In genomic region chr1:151976015-151976343, GRCh38 we compare ENCODE assay signal across 25 cellular contexts.
"Had no signal": no experiment of that assay in that cellular context is flagged by ENCODE, and none has a peak within 500 bp of the region (broad histone marks: within the 10 kb centered on the region; RNA-seq: fewer than 3 reads in every experiment).

No MANE protein-coding gene starts in this region.

- DNase-seq: activated CD4-positive, CD25-positive, alpha-beta regulatory T cell treated with anti-CD3 and anti-CD28 coated beads, Interleukin-2, amount 50 U/mL, for 72 hours; activated CD8-positive, alpha-beta memory T cell treated with anti-CD3 and anti-CD28 coated beads for 24 hours; activated CD8-positive, alpha-beta memory T cell treated with anti-CD3 and anti-CD28 coated beads, Interleukin-2, amount 50 U/mL, for 48 hours; activated effector memory CD4-positive, alpha-beta T cell treated with anti-CD3 and anti-CD28 coated beads, Interleukin-2, amount 50 U/mL, for 16 hours; activated naive CD4-positive, alpha-beta T cell treated with anti-CD3 and anti-CD28 coated beads, Interleukin-2, amount 50 U/mL, for 16 hours; activated T-cell treated with anti-CD3 and anti-CD28 coated beads, Interleukin-2, amount 50 U/mL, for 72 hours; aorta; brain microvascular endothelial cell; central memory CD4-positive, alpha-beta T cell; endodermal cell; foreskin melanocyte; glutamatergic neuron; hypothalamus; left colon; midbrain; occipital lobe; posterior cingulate gyrus; retina; stimulated activated CD4-positive, alpha-beta T cell treated with anti-CD3 and anti-CD28 coated beads, Interleukin-2, amount 100 ng/mL, for 24 hours; stimulated activated naive CD8-positive, alpha-beta T cell treated with anti-CD3 and anti-CD28 coated beads, Interleukin-15, Interleukin-2, amounts not matched to agents 100 U/mL and 50 U/mL, for 24 hours; substantia nigra; T-helper 2 cell; tibial artery had no signal

- H3K4me3 ChIP-seq: lung, tibial artery, vagina had no signal

- H3K4me3 Mint-ChIP-seq: activated T-cell treated with anti-CD3 and anti-CD28 coated beads, Interleukin-2, amount 50 U/mL, for 72 hours; endodermal cell had no signal

- H3K9me3 Mint-ChIP-seq: activated T-cell treated with anti-CD3 and anti-CD28 coated beads, Interleukin-2, amount 50 U/mL, for 72 hours; endodermal cell had no signal

- H3K27ac Mint-ChIP-seq: activated T-cell treated with anti-CD3 and anti-CD28 coated beads, Interleukin-2, amount 50 U/mL, for 72 hours had no signal

- ATAC-seq: activated T-cell treated with anti-CD3 and anti-CD28 coated beads, Interleukin-2, amount 50 U/mL, for 72 hours; stimulated activated naive CD8-positive, alpha-beta T cell treated with anti-CD3 and anti-CD28 coated beads, Interleukin-15, Interleukin-2, amounts not matched to agents 100 U/mL and 50 U/mL, for 24 hours had no signal

- H3K27ac ChIP-seq: tibial artery, vagina had no signal

- H3K9me3 ChIP-seq: tibial artery, vagina had no signal

- H3K27me3 ChIP-seq: brain microvascular endothelial cell, tibial artery, vagina had no signal

- H3K36me3 ChIP-seq: brain microvascular endothelial cell, tibial artery, vagina had no signal
